Comparison of ENCODE assay signal across 8 cellular contexts in genomic region chr14:68627868-68628604, GRCh38.
A peak's percentile ranks its signal among the peaks of the same experiment; 100 is the strongest.
DNase-seq lines count a peak whose midpoint lies in the region; ATAC-seq and TF ChIP-seq lines count a peak whose summit lies in the region.

No MANE protein-coding gene starts in this region.

- H3K4me3 ChIP-seq in mononuclear cell (ENCODE audit: low read length): peak overlapping the region; percentile 25

- H3K27me3 ChIP-seq in mononuclear cell (ENCODE audit: insufficient read depth, low read length): no peaks in the 10 kb centered on the region

- DNase-seq in GM10266 (ENCODE audit: extremely low spot score) (peak; percentile 79), HPDE6-E6E7 (ENCODE audit: extremely low spot score) (no peak), SKM-1 treated with dmso at 0.1 percent for 144 hours (lab: John Stamatoyannopoulos, UW; ENCODE audit: unreplicated experiment) (no peak)
- peak; percentile 57 for DNase-seq in activated CD4-positive, alpha-beta T cell treated with anti-CD3 and anti-CD28 coated beads, Interleukin-2, amount 50 U/mL, for 1 hour
- peak; percentile 12 for DNase-seq in effector CD4-positive, alpha-beta T cell
- peak; percentile 24 to 30 for DNase-seq in stimulated activated CD8-positive, alpha-beta memory T cell treated with anti-CD3 and anti-CD28 coated beads, Interleukin-4, amount 100 ng/mL, for 4 hours (ENCODE audit: low read depth in 2 of 2, low spot score in 1 of 2)

- H3K9me3 ChIP-seq in mononuclear cell (ENCODE audit: low read depth, low read length): no peaks in the 10 kb centered on the region

- no peak for TF ChIP-seq CTCF in GM10266 (IDR thresholded peaks at IDR 0.05; ENCODE audit: control insufficient read depth, insufficient read depth, low read depth, missing control alignments)

- H3K4me1 ChIP-seq in mononuclear cell (ENCODE audit: insufficient read depth, low read length): peaks cover 32% of the 10 kb centered on the region

- no peak for ATAC-seq in HG02759 (IDR thresholded peaks at IDR 0.05; ENCODE audit: unreplicated experiment)

Comparison
In these comparisons a context has a peak if more than half of its experiments do, and no peak if none do; other contexts are left out.
1. DNase-seq: peak in GM10266 (single experiment), activated CD4-positive, alpha-beta T cell treated with anti-CD3 and anti-CD28 coated beads, Interleukin-2, amount 50 U/mL, for 1 hour (single experiment), effector CD4-positive, alpha-beta T cell (single experiment) and stimulated activated CD8-positive, alpha-beta memory T cell treated with anti-CD3 and anti-CD28 coated beads, Interleukin-4, amount 100 ng/mL, for 4 hours (2 of 2); none in HPDE6-E6E7 (single experiment) and SKM-1 treated with dmso at 0.1 percent for 144 hours (single experiment).